8 cellular contexts compared by ENCODE assay signal in genomic region chr22:30309981-30310672, GRCh38. TPM values are rescaled to one million over a fixed set of nuclear protein-coding genes. Genes with fewer than 3 reads are reported as not detected.
DNase-seq lines count a peak whose midpoint lies in the region; ATAC-seq, FAIRE-seq and TF ChIP-seq lines count a peak whose summit lies in the region.

No MANE protein-coding gene starts in this region.

- H3K79me2 ChIP-seq in HepG2 (ENCODE audit: insufficient read depth, low read length) (no peaks in the 10 kb centered on the region), PC-9 (ENCODE audit: low read depth) (peaks cover 84% of the 10 kb centered on the region)

- H3K9ac ChIP-seq in liver (ENCODE audit: low read depth in 1 of 2, low read length in 2 of 2), result peak overlapping the region in 1 of 2 donors; percentile 15
- no peak overlapping the region for H3K9ac ChIP-seq in HepG2 (ENCODE audit: insufficient read depth, low read depth, low read length)
- no peak overlapping the region for H3K9ac ChIP-seq in neuronal stem cell (ENCODE audit: low read depth, low read length, poor library complexity)

- no TSS peak for BruUV-seq in HepG2 (replicated peaks; lab: Mats Ljungman, UMichigan)
- BruUV-seq in PC-9 (replicated peaks; lab: Mats Ljungman, UMichigan), result no TSS peak

- H3K27me3 ChIP-seq in liver (ENCODE audit: control insufficient read depth in 4 of 4, insufficient read depth in 4 of 4, low read length in 3 of 4), result no peaks in the 10 kb centered on the region
- no peaks in the 10 kb centered on the region for H3K27me3 ChIP-seq in HepG2 (ENCODE audit: control insufficient read depth in 1 of 2, insufficient read depth in 2 of 2, low read length in 2 of 2)
- H3K27me3 ChIP-seq in PC-9 (ENCODE audit: insufficient read depth, low read depth), result no peaks in the 10 kb centered on the region
- H3K27me3 ChIP-seq in spleen (replicated peaks in 1 of 7), result no peaks in the 10 kb centered on the region
- no peaks in the 10 kb centered on the region for H3K27me3 ChIP-seq in neuronal stem cell (ENCODE audit: control insufficient read depth in 3 of 3, insufficient read depth in 3 of 3, low read depth in 1 of 3, low read length in 3 of 3)

- POLR2A ChIA-PET in HepG2 (lab: Yijun Ruan, JAX) (interaction anchor here (0.6 to 1.1 kb wide), 2 partner anchors 47 to 98 kb away, joined by 3 read pairs; partner anchors contain the start of genes CCDC157 and SF3A1), PC-9 (lab: Charles Lee; ENCODE audit: unreplicated experiment) (no interaction called here)

- H4K8ac ChIP-seq in neuronal stem cell (ENCODE audit: low read depth, low read length), result no peak overlapping the region

- no peak overlapping the region for H2BK120ac ChIP-seq in neuronal stem cell (ENCODE audit: low read depth, low read length)

- TF ChIP-seq POLR2A in HepG2 (IDR thresholded peaks at IDR 0.05; ENCODE audit: insufficient read depth in 1 of 2, low read depth in 2 of 2, low read length in 2 of 2) (no peak), spleen (IDR thresholded peaks at IDR 0.05) (no peak)

- no peak overlapping the region for H3K18ac ChIP-seq in neuronal stem cell (ENCODE audit: low read length)

- no peak overlapping the region for H2BK5ac ChIP-seq in neuronal stem cell (ENCODE audit: low read length)

- ATAC-seq in HepG2, result no peak

- no peak overlapping the region for H2BK15ac ChIP-seq in neuronal stem cell (ENCODE audit: low read length)

- no peak for FAIRE-seq in HepG2 (lab: Jason Lieb, UNC)

- DNase-seq in HepG2 (ENCODE audit: low spot score), result no peak
- DNase-seq in PC-9, result peak in 1 of 2 experiments; percentile 80
- DNase-seq in fibroblast of the conjunctiva (ENCODE audit: low read depth), result peak; percentile 30
- DNase-seq in spleen, result no peak
- DNase-seq in DMS114 treated with DMSO at 0.1 percent for 48 hours (lab: John Stamatoyannopoulos, UW; ENCODE audit: unreplicated experiment), result no peak
- no peak for DNase-seq in neuronal stem cell (ENCODE audit: low spot score)
- DNase-seq in foreskin melanocyte, result no peak

- H3K36me3 ChIP-seq in liver (ENCODE audit: control insufficient read depth in 4 of 4, insufficient read depth in 3 of 4, low read depth in 1 of 4, low read length in 3 of 4) (peaks cover 0 to 2% (median 0%) of the 10 kb centered on the region in 4 donors), HepG2 (replicated peaks in 1 of 2; ENCODE audit: control insufficient read depth in 1 of 2, insufficient read depth in 2 of 2, low read length in 2 of 2) (no peaks in the 10 kb centered on the region), PC-9 (ENCODE audit: low read depth) (no peaks in the 10 kb centered on the region), spleen (peaks cover 0 to 5% (median 0%) of the 10 kb centered on the region in 6 donors), neuronal stem cell (replicated peaks in 1 of 2; ENCODE audit: control insufficient read depth in 2 of 2, insufficient read depth in 2 of 2, low read length in 2 of 2) (no peaks in the 10 kb centered on the region)

- 39% methylated on average over 6 of the region's 6 CpGs for WGBS in liver
- 96% methylated on average over 6 of the region's 6 CpGs for WGBS in HepG2 (ENCODE audit: low lambda C conversion rate)
- WGBS in spleen, 5 donors, result 34 to 46% (median 39%) methylated on average over 6 of the region's 6 CpGs
- WGBS in neuronal stem cell (ENCODE audit: extremely low coverage in 2 of 2, insufficient read length in 2 of 2, insufficient replicate concordance in 1 of 2), 2 donors, result no CpG with 5 or more reads among the region's 6 CpGs

- no peak for TF ChIP-seq RAD21 in liver (IDR thresholded peaks at IDR 0.05)
- TF ChIP-seq RAD21 in HepG2 (CRISPR knock-in tag; IDR thresholded peaks at IDR 0.05), result no peak

- in situ Hi-C loops in HepG2 (cut with HindIII; ENCODE audit: extremely low pct_ligation_motif_present, low pct_unique_long_range_greater_than_20kb), result no loop called here

- H3K79me1 ChIP-seq in neuronal stem cell (ENCODE audit: low read depth, low read length), result no peaks in the 10 kb centered on the region

- H3K9me3 ChIP-seq in liver (ENCODE audit: control insufficient read depth in 4 of 4, low read length in 3 of 4) (no peaks in the 10 kb centered on the region), HepG2 (ENCODE audit: low read length) (no peaks in the 10 kb centered on the region), PC-9 (ENCODE audit: insufficient read depth, low read depth) (no peaks in the 10 kb centered on the region), spleen (no peaks in the 10 kb centered on the region), neuronal stem cell (replicated peaks in 1 of 2; ENCODE audit: control insufficient read depth in 2 of 2, insufficient read depth in 1 of 2, low read depth in 1 of 2, low read length in 2 of 2) (no peaks in the 10 kb centered on the region)

- H4K91ac ChIP-seq in neuronal stem cell (ENCODE audit: low read depth, low read length, poor library complexity), result no peak overlapping the region

- H3K4me2 ChIP-seq in HepG2 (ENCODE audit: low read depth, low read length) (no peak overlapping the region), PC-9 (peak overlapping the region; percentile 77), neuronal stem cell (ENCODE audit: insufficient read depth, low read length, poor library complexity, severe bottlenecking) (no peak overlapping the region)

- no peak overlapping the region for H2AK5ac ChIP-seq in neuronal stem cell (ENCODE audit: low read depth, low read length)

- peak overlapping the region; percentile 58 to 71 for H3K27ac ChIP-seq in liver (ENCODE audit: low read depth in 1 of 2, low read length in 2 of 2)
- H3K27ac ChIP-seq in HepG2 (ENCODE audit: extremely low read length, insufficient read depth, low read length), result no peak overlapping the region
- peak overlapping the region; percentile 76 for H3K27ac ChIP-seq in PC-9
- H3K27ac ChIP-seq in spleen, result peak overlapping the region; percentile 68 to 94 (median 88)
- H3K27ac ChIP-seq in neuronal stem cell (replicated peaks; ENCODE audit: low read length), result no peak overlapping the region

- H4K20me1 ChIP-seq in HepG2 (ENCODE audit: insufficient read depth, low read length) (no peaks in the 10 kb centered on the region), PC-9 (ENCODE audit: insufficient read depth) (peaks cover 13% of the 10 kb centered on the region; the same call in 1 of the 2 replicates)

- H3K9me2 ChIP-seq in PC-9 (ENCODE audit: insufficient read depth), result no peaks in the 10 kb centered on the region

- H3K4me3 ChIP-seq in liver (ENCODE audit: low read depth in 1 of 3, low read length in 3 of 3) (no peak overlapping the region), HepG2 (replicated peaks in 1 of 3; ENCODE audit: insufficient read depth in 1 of 3, low read depth in 2 of 3, low read length in 3 of 3) (no peak overlapping the region), PC-9 (no peak overlapping the region), spleen (peak overlapping the region in 1 of 8 donors; percentile 27), neuronal stem cell (ENCODE audit: low read length in 2 of 2) (no peak overlapping the region)

- intact Hi-C loops in HepG2 (cut with micrococcal nuclease; ENCODE audit: unreplicated experiment), result no loop called here
- intact Hi-C loops in PC-9 (cut with micrococcal nuclease; ENCODE audit: unreplicated experiment), result no loop called here
- intact Hi-C loops in spleen (cut with DNase I; ENCODE audit: low total_unique reads), result no loop called here

- H2BK12ac ChIP-seq in neuronal stem cell (ENCODE audit: low read length), result no peak overlapping the region

- H2AFZ ChIP-seq in HepG2 (ENCODE audit: low read length) (no peak overlapping the region), PC-9 (no peak overlapping the region), neuronal stem cell (ENCODE audit: low read length) (no peak overlapping the region)

- TF ChIP-seq CTCF in liver (IDR thresholded peaks at IDR 0.05; ENCODE audit: low read depth, low read length, missing input control), result no peak
- no peak for TF ChIP-seq CTCF in HepG2 (CRISPR knock-in tag; IDR thresholded peaks at IDR 0.05)
- no peak for TF ChIP-seq CTCF in PC-9 (conservative IDR thresholded peaks at IDR 0.05)
- TF ChIP-seq CTCF in spleen (IDR thresholded peaks at IDR 0.05 in 8 of 11, conservative IDR thresholded peaks at IDR 0.05 in 3 of 11), result peak in 1 of 11 experiments; percentile 10

- H3K23ac ChIP-seq in neuronal stem cell (ENCODE audit: low read depth, low read length, poor library complexity), result no peak overlapping the region

- no peak for TF ChIP-seq EP300 in HepG2 (IDR thresholded peaks at IDR 0.05; ENCODE audit: low read depth in 2 of 2, low read length in 2 of 2)
- no peak for TF ChIP-seq EP300 in HepG2 (CRISPR knock-in tag; IDR thresholded peaks at IDR 0.05; ENCODE audit: borderline replicate concordance)

- H3K14ac ChIP-seq in neuronal stem cell (ENCODE audit: low read length), result no peak overlapping the region

- CTCF ChIA-PET in HepG2 (lab: Yijun Ruan, JAX; ENCODE audit: low intra/inter-chr PET ratio, low total read pairs) (no interaction called here), PC-9 (lab: Charles Lee) (interaction anchor here (0.6 kb wide), 1 partner anchor 77 kb away, joined by 5 read pairs; the partner anchor contains the start of gene RNF215)

- H3K4me1 ChIP-seq in liver (ENCODE audit: control insufficient read depth in 4 of 4, insufficient read depth in 4 of 4, low read length in 3 of 4), result peaks cover 22 to 52% (median 34%) of the 10 kb centered on the region in 4 donors
- peaks cover 14% of the 10 kb centered on the region for H3K4me1 ChIP-seq in HepG2 (ENCODE audit: insufficient read depth, low read length)
- peaks cover 97% of the 10 kb centered on the region for H3K4me1 ChIP-seq in PC-9 (replicated peaks; ENCODE audit: insufficient read depth)
- peaks cover 94 to 100% (median 99%) of the 10 kb centered on the region in 6 donors for H3K4me1 ChIP-seq in spleen
- H3K4me1 ChIP-seq in neuronal stem cell (ENCODE audit: control insufficient read depth in 2 of 2, insufficient read depth in 1 of 2, low read depth in 1 of 2, low read length in 2 of 2), result peaks cover 4 to 6% of the 10 kb centered on the region in 2 donors

- no peak overlapping the region for H3K4ac ChIP-seq in neuronal stem cell (ENCODE audit: low read length)

- H3F3A ChIP-seq in PC-9 (ENCODE audit: insufficient read depth, low read depth), result peaks cover 78% of the 10 kb centered on the region

RNA-seq across cellular contexts. Expression of gene TBC1D10A, which starts 16.6 kb away (rescaled TPM):
- 1 to 10 TPM; 3.6 to 8.2 TPM for total RNA-seq in liver
- polyA plus RNA-seq in liver, result 1 to 10 TPM; 8.2 to 9.2 TPM
- total RNA-seq in HepG2 (2016; rRNA removed; fragmentation: Illumina TruSeq; extraction: Trizol), result 3.6 and 4.2 TPM in 2 replicates
- total RNA-seq in HepG2 (2016; cell fraction: cytosol; rRNA removed; fragmentation: Illumina TruSeq; extraction: Trizol; ENCODE audit: low read depth), result 1.3 and 1.7 TPM in 2 replicates
- total RNA-seq in HepG2 (2016; cell fraction: insoluble cytoplasmic fraction; rRNA removed; fragmentation: Illumina TruSeq; extraction: Trizol), result 2.7 and 5.3 TPM in 2 replicates
- 2.2 and 2.6 TPM in 2 replicates for total RNA-seq in HepG2 (2016; cell fraction: membrane; rRNA removed; fragmentation: Illumina TruSeq; extraction: Trizol)
- 3.0 and 3.7 TPM in 2 replicates for total RNA-seq in HepG2 (2016; cell fraction: nucleus; rRNA removed; fragmentation: Illumina TruSeq; extraction: Trizol)
- polyA plus RNA-seq in HepG2 (2011; rRNA removed), result 4.9 and 6.0 TPM in 2 replicates
- polyA plus RNA-seq in HepG2 (2011; cell fraction: cytosol; rRNA removed), result 3.5 and 5.6 TPM in 2 replicates
- polyA plus RNA-seq in HepG2 (2011; cell fraction: nucleus; rRNA removed), result 13.6 and 14.3 TPM in 2 replicates
- polyA plus RNA-seq in HepG2 (2012), result 3.8 and 4.0 TPM in 2 replicates
- 0.68 and 0.98 TPM in 2 replicates for polyA plus RNA-seq in HepG2 (2016; cell fraction: cytosol; fragmentation: Illumina TruSeq; extraction: Trizol; ENCODE audit: low read depth)
- polyA plus RNA-seq in HepG2 (2016; cell fraction: insoluble cytoplasmic fraction; fragmentation: Illumina TruSeq; extraction: Trizol; ENCODE audit: low read depth), result 3.0 and 4.4 TPM in 2 replicates
- 0.73 and 1.0 TPM in 2 replicates for polyA plus RNA-seq in HepG2 (2016; cell fraction: membrane; fragmentation: Illumina TruSeq; extraction: Trizol; ENCODE audit: low read depth)
- 6.5 and 9.4 TPM in 2 replicates for polyA plus RNA-seq in HepG2 (2016; cell fraction: nucleus; fragmentation: Illumina TruSeq; extraction: Trizol; ENCODE audit: insufficient read depth, low read depth)
- polyA minus RNA-seq in HepG2 (2011; rRNA and poly(A)+ RNA removed; ENCODE audit: low replicate concordance), result 3.0 and 10.8 TPM in 2 replicates
- polyA minus RNA-seq in HepG2 (2011; cell fraction: cytosol; rRNA and poly(A)+ RNA removed), result 4.6 and 5.8 TPM in 2 replicates
- polyA minus RNA-seq in HepG2 (2011; cell fraction: nucleus; rRNA and poly(A)+ RNA removed), result 7.8 and 10.4 TPM in 2 replicates
- total RNA-seq in PC-9 (2021), result 24.3 and 26.2 TPM in 2 replicates
- 10 to 100 TPM; 26.8 to 46.4 (median 34.3) TPM for total RNA-seq in spleen
- polyA plus RNA-seq in spleen, result 10 to 100 TPM; 21.1 to 37.4 (median 22.1) TPM
- 4.9 TPM for polyA plus RNA-seq in neuronal stem cell (2013, experiment 1 of 2)
- polyA plus RNA-seq in neuronal stem cell (2013, experiment 2 of 2), result 4.8 TPM

RNA-seq across cellular contexts. Expression of gene CASTOR1, which starts 20.8 kb away (rescaled TPM):
- total RNA-seq in liver (1 to 10 TPM; 1.8 to 2.5 TPM), HepG2 (2016; rRNA removed; fragmentation: Illumina TruSeq; extraction: Trizol) (1.1 and 2.6 TPM in 2 replicates), PC-9 (2021) (10.6 and 11.1 TPM in 2 replicates), spleen (10 to 100 TPM in 5 of 7 donors, 1 to 10 TPM in 2; 7.4 to 18.9 (median 14.6) TPM)
- polyA plus RNA-seq in liver (1 to 10 TPM; 2.2 to 5.4 TPM), HepG2 (2011; rRNA removed) (4.4 and 6.2 TPM in 2 replicates), spleen (10 to 100 TPM in 2 of 3 donors, 1 to 10 TPM in 1; 5.6 to 12.8 (median 12.0) TPM)
- total RNA-seq in HepG2 (2016; cell fraction: cytosol; rRNA removed; fragmentation: Illumina TruSeq; extraction: Trizol; ENCODE audit: low read depth), result 0.81 and 0.88 TPM in 2 replicates
- 0.70 and 1.2 TPM in 2 replicates for total RNA-seq in HepG2 (2016; cell fraction: insoluble cytoplasmic fraction; rRNA removed; fragmentation: Illumina TruSeq; extraction: Trizol)
- total RNA-seq in HepG2 (2016; cell fraction: membrane; rRNA removed; fragmentation: Illumina TruSeq; extraction: Trizol), result 2.4 and 2.9 TPM in 2 replicates
- 1.6 and 2.3 TPM in 2 replicates for total RNA-seq in HepG2 (2016; cell fraction: nucleus; rRNA removed; fragmentation: Illumina TruSeq; extraction: Trizol)
- 2.6 and 3.9 TPM in 2 replicates for polyA plus RNA-seq in HepG2 (2011; cell fraction: cytosol; rRNA removed)
- polyA plus RNA-seq in HepG2 (2011; cell fraction: nucleus; rRNA removed), result 14.3 and 18.8 TPM in 2 replicates
- 2.3 and 2.7 TPM in 2 replicates for polyA plus RNA-seq in HepG2 (2012)
- polyA plus RNA-seq in HepG2 (2016; cell fraction: cytosol; fragmentation: Illumina TruSeq; extraction: Trizol; ENCODE audit: low read depth), result 0.41 and 0.72 TPM in 2 replicates
- 0.73 and 1.3 TPM in 2 replicates for polyA plus RNA-seq in HepG2 (2016; cell fraction: insoluble cytoplasmic fraction; fragmentation: Illumina TruSeq; extraction: Trizol; ENCODE audit: low read depth)
- polyA plus RNA-seq in HepG2 (2016; cell fraction: membrane; fragmentation: Illumina TruSeq; extraction: Trizol; ENCODE audit: low read depth), result 0.99 and 1.3 TPM in 2 replicates
- 2.4 TPM in 1 of 2 replicates, not detected in the other for polyA plus RNA-seq in HepG2 (2016; cell fraction: nucleus; fragmentation: Illumina TruSeq; extraction: Trizol; ENCODE audit: insufficient read depth, low read depth)
- 1.4 and 5.7 TPM in 2 replicates for polyA minus RNA-seq in HepG2 (2011; rRNA and poly(A)+ RNA removed; ENCODE audit: low replicate concordance)
- polyA minus RNA-seq in HepG2 (2011; cell fraction: cytosol; rRNA and poly(A)+ RNA removed), result 0.97 and 1.6 TPM in 2 replicates
- polyA minus RNA-seq in HepG2 (2011; cell fraction: nucleus; rRNA and poly(A)+ RNA removed), result 2.3 and 2.9 TPM in 2 replicates
- polyA plus RNA-seq in neuronal stem cell (2013, experiment 1 of 2), result 13.2 TPM
- polyA plus RNA-seq in neuronal stem cell (2013, experiment 2 of 2), result 14.0 TPM

RNA-seq across cellular contexts. Expression of gene OSM, which starts 43.5 kb away (rescaled TPM):
- total RNA-seq in liver, result under 1 TPM; 0.25 to 0.84 TPM
- under 1 TPM in 1 of 2 donors, not detected in 1; 0.09 TPM for polyA plus RNA-seq in liver
- not detected in 2 replicates for total RNA-seq in HepG2 (2016; rRNA removed; fragmentation: Illumina TruSeq; extraction: Trizol)
- total RNA-seq in HepG2 (2016; cell fraction: cytosol; rRNA removed; fragmentation: Illumina TruSeq; extraction: Trizol; ENCODE audit: low read depth), result not detected in 2 replicates
- not detected in 2 replicates for total RNA-seq in HepG2 (2016; cell fraction: insoluble cytoplasmic fraction; rRNA removed; fragmentation: Illumina TruSeq; extraction: Trizol)
- not detected in 2 replicates for total RNA-seq in HepG2 (2016; cell fraction: membrane; rRNA removed; fragmentation: Illumina TruSeq; extraction: Trizol)
- total RNA-seq in HepG2 (2016; cell fraction: nucleus; rRNA removed; fragmentation: Illumina TruSeq; extraction: Trizol), result not detected in 2 replicates
- polyA plus RNA-seq in HepG2 (2011; rRNA removed), result 0.07 TPM in 1 of 2 replicates, not detected in the other
- 0.05 TPM in 1 of 2 replicates, not detected in the other for polyA plus RNA-seq in HepG2 (2011; cell fraction: cytosol; rRNA removed)
- not detected in 2 replicates for polyA plus RNA-seq in HepG2 (2011; cell fraction: nucleus; rRNA removed)
- polyA plus RNA-seq in HepG2 (2012), result 0.07 TPM in 1 of 2 replicates, not detected in the other
- polyA plus RNA-seq in HepG2 (2016; cell fraction: cytosol; fragmentation: Illumina TruSeq; extraction: Trizol; ENCODE audit: low read depth), result not detected in 2 replicates
- not detected in 2 replicates for polyA plus RNA-seq in HepG2 (2016; cell fraction: insoluble cytoplasmic fraction; fragmentation: Illumina TruSeq; extraction: Trizol; ENCODE audit: low read depth)
- polyA plus RNA-seq in HepG2 (2016; cell fraction: membrane; fragmentation: Illumina TruSeq; extraction: Trizol; ENCODE audit: low read depth), result not detected in 2 replicates
- not detected in 2 replicates for polyA plus RNA-seq in HepG2 (2016; cell fraction: nucleus; fragmentation: Illumina TruSeq; extraction: Trizol; ENCODE audit: insufficient read depth, low read depth)
- not detected in 2 replicates for polyA minus RNA-seq in HepG2 (2011; rRNA and poly(A)+ RNA removed; ENCODE audit: low replicate concordance)
- polyA minus RNA-seq in HepG2 (2011; cell fraction: cytosol; rRNA and poly(A)+ RNA removed), result not detected in 2 replicates
- polyA minus RNA-seq in HepG2 (2011; cell fraction: nucleus; rRNA and poly(A)+ RNA removed), result not detected in 2 replicates
- not detected in 2 replicates for total RNA-seq in PC-9 (2021)
- total RNA-seq in spleen, result 10 to 100 TPM in 2 of 7 donors, 1 to 10 TPM in 5; 2.1 to 16.8 (median 4.5) TPM
- polyA plus RNA-seq in spleen, result 1 to 10 TPM; 1.2 to 2.1 (median 1.7) TPM
- 0.01 TPM for polyA plus RNA-seq in neuronal stem cell (2013, experiment 1 of 2)
- polyA plus RNA-seq in neuronal stem cell (2013, experiment 2 of 2), result 0.04 TPM

RNA-seq across cellular contexts. Expression of gene SF3A1, which starts 46.6 kb away (rescaled TPM):
- 10 to 100 TPM; 19.6 to 41.6 TPM for total RNA-seq in liver
- polyA plus RNA-seq in liver, result 10 to 100 TPM; 22.7 to 25.0 TPM
- total RNA-seq in HepG2 (2016; rRNA removed; fragmentation: Illumina TruSeq; extraction: Trizol), result 22.0 and 31.8 TPM in 2 replicates
- total RNA-seq in HepG2 (2016; cell fraction: cytosol; rRNA removed; fragmentation: Illumina TruSeq; extraction: Trizol; ENCODE audit: low read depth), result 9.8 and 11.6 TPM in 2 replicates
- total RNA-seq in HepG2 (2016; cell fraction: insoluble cytoplasmic fraction; rRNA removed; fragmentation: Illumina TruSeq; extraction: Trizol), result 20.9 and 27.0 TPM in 2 replicates
- total RNA-seq in HepG2 (2016; cell fraction: membrane; rRNA removed; fragmentation: Illumina TruSeq; extraction: Trizol), result 13.8 and 16.2 TPM in 2 replicates
- total RNA-seq in HepG2 (2016; cell fraction: nucleus; rRNA removed; fragmentation: Illumina TruSeq; extraction: Trizol), result 23.6 and 29.5 TPM in 2 replicates
- 10.0 and 16.2 TPM in 2 replicates for polyA plus RNA-seq in HepG2 (2011; rRNA removed)
- 5.3 and 6.6 TPM in 2 replicates for polyA plus RNA-seq in HepG2 (2011; cell fraction: cytosol; rRNA removed)
- 42.5 and 51.9 TPM in 2 replicates for polyA plus RNA-seq in HepG2 (2011; cell fraction: nucleus; rRNA removed)
- polyA plus RNA-seq in HepG2 (2012), result 38.4 and 47.2 TPM in 2 replicates
- 5.6 and 6.5 TPM in 2 replicates for polyA plus RNA-seq in HepG2 (2016; cell fraction: cytosol; fragmentation: Illumina TruSeq; extraction: Trizol; ENCODE audit: low read depth)
- polyA plus RNA-seq in HepG2 (2016; cell fraction: insoluble cytoplasmic fraction; fragmentation: Illumina TruSeq; extraction: Trizol; ENCODE audit: low read depth), result 22.2 and 52.1 TPM in 2 replicates
- 8.5 and 15.3 TPM in 2 replicates for polyA plus RNA-seq in HepG2 (2016; cell fraction: membrane; fragmentation: Illumina TruSeq; extraction: Trizol; ENCODE audit: low read depth)
- polyA plus RNA-seq in HepG2 (2016; cell fraction: nucleus; fragmentation: Illumina TruSeq; extraction: Trizol; ENCODE audit: insufficient read depth, low read depth), result 40.6 and 47.6 TPM in 2 replicates
- polyA minus RNA-seq in HepG2 (2011; rRNA and poly(A)+ RNA removed; ENCODE audit: low replicate concordance), result 43.5 and 95.1 TPM in 2 replicates
- polyA minus RNA-seq in HepG2 (2011; cell fraction: cytosol; rRNA and poly(A)+ RNA removed), result 61.1 and 71.4 TPM in 2 replicates
- 49.2 and 53.6 TPM in 2 replicates for polyA minus RNA-seq in HepG2 (2011; cell fraction: nucleus; rRNA and poly(A)+ RNA removed)
- 189 and 207 TPM in 2 replicates for total RNA-seq in PC-9 (2021)
- 100 to 1,000 TPM; 154 to 223 (median 182) TPM for total RNA-seq in spleen
- polyA plus RNA-seq in spleen, result 10 to 100 TPM; 14.9 to 22.8 (median 16.1) TPM
- polyA plus RNA-seq in neuronal stem cell (2013, experiment 1 of 2), result 131 TPM
- polyA plus RNA-seq in neuronal stem cell (2013, experiment 2 of 2), result 132 TPM

RNA-seq across cellular contexts. Expression of gene CCDC157, which starts 46.7 kb away (rescaled TPM):
- total RNA-seq in liver (1 to 10 TPM; 1.3 to 1.4 TPM), HepG2 (2016; rRNA removed; fragmentation: Illumina TruSeq; extraction: Trizol) (0.98 and 1.6 TPM in 2 replicates), PC-9 (2021) (6.2 and 6.8 TPM in 2 replicates), spleen (1 to 10 TPM; 2.1 to 8.1 (median 3.5) TPM)
- polyA plus RNA-seq in liver (under 1 TPM; 0.53 to 0.69 TPM), HepG2 (2011; rRNA removed) (1.4 and 2.3 TPM in 2 replicates), spleen (1 to 10 TPM; 2.5 to 4.6 (median 3.9) TPM)
- 2.1 and 2.2 TPM in 2 replicates for total RNA-seq in HepG2 (2016; cell fraction: cytosol; rRNA removed; fragmentation: Illumina TruSeq; extraction: Trizol; ENCODE audit: low read depth)
- 0.79 and 1.9 TPM in 2 replicates for total RNA-seq in HepG2 (2016; cell fraction: insoluble cytoplasmic fraction; rRNA removed; fragmentation: Illumina TruSeq; extraction: Trizol)
- total RNA-seq in HepG2 (2016; cell fraction: membrane; rRNA removed; fragmentation: Illumina TruSeq; extraction: Trizol), result 1.9 and 3.1 TPM in 2 replicates
- 1.4 and 1.6 TPM in 2 replicates for total RNA-seq in HepG2 (2016; cell fraction: nucleus; rRNA removed; fragmentation: Illumina TruSeq; extraction: Trizol)
- 1.1 and 1.8 TPM in 2 replicates for polyA plus RNA-seq in HepG2 (2011; cell fraction: cytosol; rRNA removed)
- 5.8 and 7.1 TPM in 2 replicates for polyA plus RNA-seq in HepG2 (2011; cell fraction: nucleus; rRNA removed)
- 0.64 and 1.3 TPM in 2 replicates for polyA plus RNA-seq in HepG2 (2012)
- polyA plus RNA-seq in HepG2 (2016; cell fraction: cytosol; fragmentation: Illumina TruSeq; extraction: Trizol; ENCODE audit: low read depth), result 3.4 and 4.1 TPM in 2 replicates
- 1.2 and 1.5 TPM in 2 replicates for polyA plus RNA-seq in HepG2 (2016; cell fraction: insoluble cytoplasmic fraction; fragmentation: Illumina TruSeq; extraction: Trizol; ENCODE audit: low read depth)
- 2.2 and 3.2 TPM in 2 replicates for polyA plus RNA-seq in HepG2 (2016; cell fraction: membrane; fragmentation: Illumina TruSeq; extraction: Trizol; ENCODE audit: low read depth)
- 3.1 and 3.2 TPM in 2 replicates for polyA plus RNA-seq in HepG2 (2016; cell fraction: nucleus; fragmentation: Illumina TruSeq; extraction: Trizol; ENCODE audit: insufficient read depth, low read depth)
- polyA minus RNA-seq in HepG2 (2011; rRNA and poly(A)+ RNA removed; ENCODE audit: low replicate concordance), result 2.6 and 4.7 TPM in 2 replicates
- 0.79 and 1.4 TPM in 2 replicates for polyA minus RNA-seq in HepG2 (2011; cell fraction: cytosol; rRNA and poly(A)+ RNA removed)
- polyA minus RNA-seq in HepG2 (2011; cell fraction: nucleus; rRNA and poly(A)+ RNA removed), result 1.9 and 3.0 TPM in 2 replicates
- 4.8 TPM for polyA plus RNA-seq in neuronal stem cell (2013, experiment 1 of 2)
- 4.9 TPM for polyA plus RNA-seq in neuronal stem cell (2013, experiment 2 of 2)

Comparison
In these comparisons a context has a peak if more than half of its experiments do, and no peak if none do; other contexts are left out.
1. H3K27ac ChIP-seq: peak in liver (2 of 2), PC-9 (single experiment) and spleen (8 of 8); none in HepG2 (single experiment) and neuronal stem cell (single experiment).